Comparison of ENCODE assay signal across 18 cellular contexts in the genomic region with DNA sequence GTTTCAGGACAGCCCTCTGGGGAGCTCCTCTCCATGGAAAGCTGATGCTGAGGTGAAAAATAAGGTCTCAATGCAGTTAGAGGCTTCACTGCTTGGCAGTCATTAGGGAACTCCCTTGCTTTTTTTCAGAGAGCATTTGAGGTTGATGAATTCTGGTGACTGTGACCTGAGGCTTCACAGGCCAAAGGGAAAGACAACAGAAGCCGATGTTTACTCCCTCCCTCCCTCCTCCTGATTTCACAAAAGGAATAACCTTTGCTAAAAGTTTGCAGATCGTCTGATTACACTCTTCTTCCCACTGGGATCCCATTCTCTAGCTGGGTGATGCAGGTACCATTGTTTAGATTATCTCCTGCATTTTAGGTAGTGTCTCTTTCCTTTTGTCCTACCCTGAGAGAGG.
A peak's percentile ranks its signal among the peaks of the same experiment; 100 is the strongest.
DNase-seq lines count a peak whose midpoint lies in the region; TF ChIP-seq lines count a peak whose summit lies in the region.
"Had no signal": no experiment of that assay in that cellular context is flagged by ENCODE, and none has a peak within 500 bp of the region (broad histone marks: within the 10 kb centered on the region; RNA-seq: fewer than 3 reads in every experiment).

No MANE protein-coding gene starts in this region.

- POLR2A ChIA-PET in activated CD4-positive, alpha-beta T cell treated with anti-CD3 and anti-CD28 coated beads, Interleukin-2, amount 10 ng/mL, durations not matched to agents 7 days and 5 days (lab: Charles Lee) = no interaction called here

- no peak overlapping the region for H3K23ac ChIP-seq in mesendoderm (ENCODE audit: low read length)

- no peak overlapping the region for H4K8ac ChIP-seq in mesendoderm (ENCODE audit: low read depth, low read length)

- H3K4me1 ChIP-seq in HUES48 (ENCODE audit: control insufficient read depth, insufficient read depth, low read length) (0 out of 2 replicates have a peak, but pooled peaks cover 3% of the 10 kb centered on the region), endodermal cell (ENCODE audit: control insufficient read depth, insufficient read depth, low read length) (peaks cover 6% of the 10 kb centered on the region), mesendoderm (ENCODE audit: control insufficient read depth, low read depth, low read length) (no peaks in the 10 kb centered on the region)

- H3K4me3 ChIP-seq in HUES48 (ENCODE audit: low read depth, low read length) (no peak overlapping the region), endodermal cell (ENCODE audit: low read length) (peak overlapping the region; percentile 8), mesendoderm (ENCODE audit: low read length) (no peak overlapping the region)
- H3K4me3 ChIP-seq: BLaER1 treated with 17β-estradiol and CSF1 and Interleukin-3, amounts not matched to agents 10 nM and 100 nM; GM12878 had no signal

- H2BK5ac ChIP-seq in mesendoderm (ENCODE audit: low read length) = no peak overlapping the region

- H3K4me2 ChIP-seq in mesendoderm (ENCODE audit: low read length) = no peak overlapping the region

- peaks cover 4% of the 10 kb centered on the region for H3K9me3 Mint-ChIP-seq in endodermal cell
- no peaks in the 10 kb centered on the region for H3K9me3 Mint-ChIP-seq in activated CD4-positive, alpha-beta T cell treated with anti-CD3 and anti-CD28 coated beads, Interleukin-2, amount 10 ng/mL, durations not matched to agents 7 days and 5 days

- peaks cover 29% of the 10 kb centered on the region for H3K4me1 Mint-ChIP-seq in endodermal cell
- no peaks in the 10 kb centered on the region for H3K4me1 Mint-ChIP-seq in activated CD4-positive, alpha-beta T cell treated with anti-CD3 and anti-CD28 coated beads, Interleukin-2, amount 10 ng/mL, durations not matched to agents 7 days and 5 days
- H3K4me1 Mint-ChIP-seq: CD4-positive, CD25-positive, alpha-beta regulatory T cell; IgD-negative memory B cell had no signal

- no peaks in the 10 kb centered on the region for H3K36me3 Mint-ChIP-seq in endodermal cell (ENCODE audit: low read depth)
- H3K36me3 Mint-ChIP-seq in activated CD4-positive, alpha-beta T cell treated with anti-CD3 and anti-CD28 coated beads, Interleukin-2, amount 10 ng/mL, durations not matched to agents 7 days and 5 days (ENCODE audit: low read depth) = no peaks in the 10 kb centered on the region
- H3K36me3 Mint-ChIP-seq: CD4-positive, CD25-positive, alpha-beta regulatory T cell had no signal

- H3K4ac ChIP-seq in mesendoderm (ENCODE audit: low read depth, low read length) = no peak overlapping the region

- no peaks in the 10 kb centered on the region for H3K79me2 ChIP-seq in mesendoderm (ENCODE audit: control insufficient read depth, insufficient read depth, low read length)

- H3K4me3 Mint-ChIP-seq in endodermal cell = no peak overlapping the region
- H3K4me3 Mint-ChIP-seq in activated CD4-positive, alpha-beta T cell treated with anti-CD3 and anti-CD28 coated beads, Interleukin-2, amount 10 ng/mL, durations not matched to agents 7 days and 5 days = no peak overlapping the region
- H3K4me3 Mint-ChIP-seq: CD4-positive, CD25-positive, alpha-beta regulatory T cell; HFFc6; IgD-negative memory B cell had no signal

- peak overlapping the region; percentile 78 for H3K27ac Mint-ChIP-seq in endodermal cell
- H3K27ac Mint-ChIP-seq in activated CD4-positive, alpha-beta T cell treated with anti-CD3 and anti-CD28 coated beads, Interleukin-2, amount 10 ng/mL, durations not matched to agents 7 days and 5 days = no peak overlapping the region
- H3K27ac Mint-ChIP-seq: CD4-positive, CD25-positive, alpha-beta regulatory T cell; HFFc6; IgD-negative memory B cell had no signal

- H3K56ac ChIP-seq in mesendoderm (ENCODE audit: low read length) = no peak overlapping the region

- H3K27me3 Mint-ChIP-seq in endodermal cell (ENCODE audit: insufficient read depth) = no peaks in the 10 kb centered on the region
- H3K27me3 Mint-ChIP-seq in activated CD4-positive, alpha-beta T cell treated with anti-CD3 and anti-CD28 coated beads, Interleukin-2, amount 10 ng/mL, durations not matched to agents 7 days and 5 days = no peaks in the 10 kb centered on the region
- H3K27me3 Mint-ChIP-seq: CD4-positive, CD25-positive, alpha-beta regulatory T cell had no signal

- TF ChIP-seq CTCF in endodermal cell (conservative IDR thresholded peaks at IDR 0.05) = no peak

- no peak overlapping the region for H4K5ac ChIP-seq in mesendoderm (ENCODE audit: low read length)

- H3K9me3 ChIP-seq in HUES48 (ENCODE audit: control insufficient read depth, insufficient read depth, low read length) (no peaks in the 10 kb centered on the region), endodermal cell (ENCODE audit: control insufficient read depth, low read length) (peaks cover 9% of the 10 kb centered on the region)

- no peak overlapping the region for H2BK15ac ChIP-seq in mesendoderm (replicated peaks; ENCODE audit: low read depth)

- H2AK5ac ChIP-seq in mesendoderm (ENCODE audit: low read length) = no peak overlapping the region

- WGBS in endodermal cell (ENCODE audit: insufficient coverage in 1 of 2, insufficient read length in 1 of 2), 2 experiments = 30 to 73% methylated on average over 2 of the region's 2 CpGs
- no CpG with 5 or more reads among the region's 2 CpGs for WGBS in mesendoderm (ENCODE audit: extremely low coverage, insufficient coverage, low lambda C conversion rate)

- CTCF ChIA-PET in activated CD4-positive, alpha-beta T cell treated with anti-CD3 and anti-CD28 coated beads, Interleukin-2, amount 10 ng/mL, durations not matched to agents 7 days and 5 days (lab: Charles Lee) = interaction anchor here (0.6 kb wide), 1 partner anchor 339 kb away, joined by 3 read pairs; no protein-coding TSS in a partner anchor

- DNase-seq in NCI-H345 (lab: John Stamatoyannopoulos, UW) (peak; percentile 5), NCI-H345 treated with DMSO at 0.1 percent for 48 hours (lab: John Stamatoyannopoulos, UW; ENCODE audit: unreplicated experiment) (no peak), endodermal cell (peak; percentile 61), mesendoderm (peak; percentile 64), activated T-cell treated with anti-CD3 and anti-CD28 coated beads for 4 hours (no peak), mesenteric fat pad (ENCODE audit: low spot score) (no peak)
- no peak for DNase-seq in activated CD4-positive, alpha-beta T cell treated with anti-CD3 and anti-CD28 coated beads, Interleukin-2, amount 10 ng/mL, durations not matched to agents 7 days and 5 days
- DNase-seq: 8988T; CD4-positive, CD25-positive, alpha-beta regulatory T cell; DMS 273 treated with DMSO at 0.1 percent for 48 hours; GOT3; HCEC 1CT; HFFc6 had no signal

- no peak overlapping the region for H2BK120ac ChIP-seq in mesendoderm (ENCODE audit: low read depth, low read length)

- H3K27ac ChIP-seq in HUES48 (ENCODE audit: low read depth, low read length) = peak overlapping the region; percentile 31
- H3K27ac ChIP-seq in endodermal cell (ENCODE audit: low read depth, low read length) = no peak overlapping the region
- no peak overlapping the region for H3K27ac ChIP-seq in mesendoderm (ENCODE audit: low read depth, low read length)
- H3K27ac ChIP-seq: HL-60 had no signal

- H3K9ac ChIP-seq in HUES48 (ENCODE audit: low read depth, low read length) (no peak overlapping the region), endodermal cell (ENCODE audit: extremely low read depth, low read length, poor library complexity, severe bottlenecking) (no peak overlapping the region), mesendoderm (ENCODE audit: low read length) (no peak overlapping the region)
- H3K9ac ChIP-seq: BLaER1 treated with 17β-estradiol and CSF1 and Interleukin-3, amounts not matched to agents 10 nM and 100 nM had no signal

- H3K27me3 ChIP-seq in HUES48 (ENCODE audit: control insufficient read depth, insufficient read depth, low read length) (no peaks in the 10 kb centered on the region), endodermal cell (ENCODE audit: control insufficient read depth, insufficient read depth, low read length, poor library complexity, severe bottlenecking) (no peaks in the 10 kb centered on the region), mesendoderm (ENCODE audit: insufficient read depth, low read length, poor library complexity) (no peaks in the 10 kb centered on the region)
- H3K27me3 ChIP-seq: BLaER1 treated with 17β-estradiol and CSF1 and Interleukin-3, amounts not matched to agents 10 nM and 100 nM had no signal

- H3K79me1 ChIP-seq in mesendoderm (ENCODE audit: low read length) = no peaks in the 10 kb centered on the region

- peak overlapping the region; percentile 22 for H3K18ac ChIP-seq in mesendoderm (ENCODE audit: low read length)

- no peaks in the 10 kb centered on the region for H3K36me3 ChIP-seq in HUES48 (ENCODE audit: control insufficient read depth, insufficient read depth, low read length)
- H3K36me3 ChIP-seq in endodermal cell (ENCODE audit: control insufficient read depth, insufficient read depth, low read length) = no peaks in the 10 kb centered on the region
- no peaks in the 10 kb centered on the region for H3K36me3 ChIP-seq in mesendoderm (ENCODE audit: control insufficient read depth, insufficient read depth, low read length)
- H3K36me3 ChIP-seq: BLaER1 treated with 17β-estradiol and CSF1 and Interleukin-3, amounts not matched to agents 10 nM and 100 nM had no signal

Comparison
In these comparisons a context has a peak if more than half of its experiments do, and no peak if none do; other contexts are left out.
1. DNase-seq: peak in NCI-H345 (single experiment), endodermal cell (single experiment) and mesendoderm (single experiment); none in NCI-H345 treated with DMSO at 0.1 percent for 48 hours (single experiment), activated CD4-positive, alpha-beta T cell treated with anti-CD3 and anti-CD28 coated beads, Interleukin-2, amount 10 ng/mL, durations not matched to agents 7 days and 5 days (single experiment), activated T-cell treated with anti-CD3 and anti-CD28 coated beads for 4 hours (single experiment) and mesenteric fat pad (single experiment).